ENCODE assay signal across 23 cellular contexts in the genomic region with DNA sequence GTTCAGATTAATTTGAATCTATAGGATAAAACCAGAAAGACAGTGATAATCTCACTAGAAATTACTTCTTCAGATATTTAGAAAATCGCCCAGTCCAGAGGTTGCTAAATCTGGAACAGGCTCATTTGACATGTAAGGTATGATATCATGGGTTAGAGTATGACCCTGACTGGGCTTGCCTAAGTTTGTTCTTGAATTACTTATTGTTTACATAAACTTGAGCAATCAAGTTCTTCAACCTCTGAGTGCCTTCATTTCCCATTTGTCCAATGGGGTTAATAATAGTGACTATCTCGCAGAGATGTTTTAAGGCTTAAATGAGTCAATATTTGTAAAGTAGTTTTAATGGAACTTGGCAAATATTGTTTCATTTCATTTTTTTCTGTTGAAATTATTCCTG.
"Had no signal": no experiment of that assay in that cellular context is flagged by ENCODE, and none has a peak within 500 bp of the region (broad histone marks: within the 10 kb centered on the region; RNA-seq: fewer than 3 reads in every experiment).

No MANE protein-coding gene starts in this region.

- H3K4me3 Mint-ChIP-seq: activated CD8-positive, alpha-beta T cell treated with anti-CD3 and anti-CD28 coated beads, Interleukin-2, amount 10 ng/mL, durations not matched to agents 7 days and 5 days; T-helper 17 cell; WTC11 had no signal

- H3K9me3 ChIP-seq: MG63 had no signal

- ATAC-seq: activated CD8-positive, alpha-beta T cell treated with anti-CD3 and anti-CD28 coated beads, Interleukin-2, amount 10 ng/mL, durations not matched to agents 7 days and 5 days; T-helper 17 cell; WTC11 had no signal

- H3K36me3 ChIP-seq: brain microvascular endothelial cell, MG63 had no signal

- H3K27ac Mint-ChIP-seq: activated CD8-positive, alpha-beta T cell treated with anti-CD3 and anti-CD28 coated beads, Interleukin-2, amount 10 ng/mL, durations not matched to agents 7 days and 5 days; T-helper 17 cell; WTC11 had no signal

- H3K4me3 ChIP-seq: MG63 had no signal

- H3K27me3 Mint-ChIP-seq: T-helper 17 cell had no signal

- H3K4me1 Mint-ChIP-seq: T-helper 17 cell had no signal

- FAIRE-seq: RCC 7860 had no signal

- H3K27ac ChIP-seq: brain microvascular endothelial cell, KMS-11 had no signal

- H3K9me3 Mint-ChIP-seq: WTC11 had no signal

- H3K36me3 Mint-ChIP-seq: WTC11 had no signal

- H3K4me2 ChIP-seq: KMS-11 had no signal

- H3K27me3 ChIP-seq: brain microvascular endothelial cell had no signal

- DNase-seq: activated CD4-positive, alpha-beta T cell treated with anti-CD3 and anti-CD28 coated beads for 48 hours; activated CD4-positive, alpha-beta T cell treated with anti-CD3 and anti-CD28 coated beads, Interleukin-2, amount 50 U/mL, for 4 hours; activated CD4-positive, CD25-positive, alpha-beta regulatory T cell treated with anti-CD3 and anti-CD28 coated beads, Interleukin-2, amount 50 U/mL, for 72 hours; activated CD8-positive, alpha-beta memory T cell treated with anti-CD3 and anti-CD28 coated beads, Interleukin-2, amount 50 U/mL, for 48 hours; activated CD8-positive, alpha-beta T cell treated with anti-CD3 and anti-CD28 coated beads, Interleukin-2, amount 10 ng/mL, durations not matched to agents 7 days and 5 days; activated naive CD4-positive, alpha-beta T cell treated with anti-CD3 and anti-CD28 coated beads, Interleukin-2, amount 50 U/mL, for 16 hours; activated T-cell treated with anti-CD3 and anti-CD28 coated beads, Interleukin-2, amount 50 U/mL, for 1 hour; brain microvascular endothelial cell; MG63; NCI-H1105; NCI-H1436; NCI-H1694 treated with DMSO at 0.1 percent for 48 hours; NCI-H2029 treated with DMSO at 0.1 percent for 48 hours; NCI-H526; NCI-H82; NK-92 treated with Interleukin-12 subunit alpha and Interleukin-12 subunit beta, amount 100 ng/mL, for 24 hours; OCI-M1; SIG-M5; T-helper 17 cell; T-helper 9 cell had no signal
